In genomic region chr3:29334652-29335189, GRCh38 we compare ENCODE assay signal across 1 cellular context.
TF ChIP-seq lines count a peak whose summit lies in the region.

No MANE protein-coding gene starts in this region.

TF ChIP-seq in HepG2, 621 proteins besides CTCF, POLR2A, EP300 and RAD21:
- no peak for TF ChIP-seq ISL2 (CRISPR knock-in tag; IDR thresholded peaks at IDR 0.05)
- TF ChIP-seq ZNF101 (CRISPR knock-in tag; IDR thresholded peaks at IDR 0.05; ENCODE audit: borderline replicate concordance, low read depth), result no peak
- no peak for TF ChIP-seq KDM1A (CRISPR knock-in tag; IDR thresholded peaks at IDR 0.05)
- TF ChIP-seq TRAFD1 (CRISPR knock-in tag; IDR thresholded peaks at IDR 0.05; ENCODE audit: borderline replicate concordance), result no peak
- no peak for TF ChIP-seq SRY (CRISPR knock-in tag; IDR thresholded peaks at IDR 0.05)
- no peak for TF ChIP-seq ZSCAN22 (CRISPR knock-in tag; IDR thresholded peaks at IDR 0.05)
- TF ChIP-seq ZBTB34 (CRISPR knock-in tag; IDR thresholded peaks at IDR 0.05), result no peak
- no peak for TF ChIP-seq MAF1 (CRISPR knock-in tag; IDR thresholded peaks at IDR 0.05; ENCODE audit: borderline replicate concordance)
- TF ChIP-seq ZNF720 (CRISPR knock-in tag; IDR thresholded peaks at IDR 0.05), result no peak
- no peak for TF ChIP-seq ZNF639 (CRISPR knock-in tag; conservative IDR thresholded peaks at IDR 0.05)
